18 cellular contexts compared by ENCODE assay signal in genomic region chr6:18439581-18439980, GRCh38.
"Had no signal": no experiment of that assay in that cellular context is flagged by ENCODE, and none has a peak within 500 bp of the region (broad histone marks: within the 10 kb centered on the region; RNA-seq: fewer than 3 reads in every experiment).

No MANE protein-coding gene starts in this region.

- H3K27me3 ChIP-seq: ascending aorta, breast epithelium had no signal

- H3K9me3 ChIP-seq: ascending aorta, breast epithelium, SK-N-SH had no signal

- H3K9me3 Mint-ChIP-seq: activated T-cell treated with anti-CD3 and anti-CD28 coated beads, Interleukin-2, amount 50 U/mL, for 24 hours; natural killer cell treated with Interleukin-12 subunit alpha and Interleukin-12 subunit beta and Interleukin-15 and Interleukin-18, amount 100 ng/mL, for 72 hours; T-cell had no signal

- H3K4me3 ChIP-seq: ascending aorta, breast epithelium, skin epidermis had no signal

- H3K36me3 Mint-ChIP-seq: activated CD8-positive, alpha-beta memory T cell treated with anti-CD3 and anti-CD28 coated beads, Interleukin-2, amount 10 ng/mL, durations not matched to agents 7 days and 5 days; natural killer cell treated with Interleukin-12 subunit alpha and Interleukin-12 subunit beta and Interleukin-15 and Interleukin-18, amount 100 ng/mL, for 72 hours had no signal

- H3K27ac Mint-ChIP-seq: activated CD8-positive, alpha-beta memory T cell treated with anti-CD3 and anti-CD28 coated beads, Interleukin-2, amount 10 ng/mL, durations not matched to agents 7 days and 5 days; activated T-cell treated with anti-CD3 and anti-CD28 coated beads, Interleukin-2, amount 50 U/mL, for 24 hours; natural killer cell treated with Interleukin-12 subunit alpha and Interleukin-12 subunit beta and Interleukin-15 and Interleukin-18, amount 100 ng/mL, for 72 hours; T-cell had no signal

- ATAC-seq: activated CD8-positive, alpha-beta memory T cell treated with anti-CD3 and anti-CD28 coated beads, Interleukin-2, amount 10 ng/mL, durations not matched to agents 7 days and 5 days; esophagus mucosa; left lobe of liver; natural killer cell treated with Interleukin-12 subunit alpha and Interleukin-12 subunit beta and Interleukin-15 and Interleukin-18, amount 100 ng/mL, for 72 hours; T-cell had no signal

- H3K4me1 ChIP-seq: breast epithelium had no signal

- H3K36me3 ChIP-seq: ascending aorta, breast epithelium had no signal

- H3K27ac ChIP-seq: ascending aorta, breast epithelium, skin epidermis had no signal

- H3K4me3 Mint-ChIP-seq: activated CD8-positive, alpha-beta memory T cell treated with anti-CD3 and anti-CD28 coated beads, Interleukin-2, amount 10 ng/mL, durations not matched to agents 7 days and 5 days; activated T-cell treated with anti-CD3 and anti-CD28 coated beads, Interleukin-2, amount 50 U/mL, for 24 hours; natural killer cell treated with Interleukin-12 subunit alpha and Interleukin-12 subunit beta and Interleukin-15 and Interleukin-18, amount 100 ng/mL, for 72 hours; T-cell had no signal

- H3K27me3 Mint-ChIP-seq: activated CD8-positive, alpha-beta memory T cell treated with anti-CD3 and anti-CD28 coated beads, Interleukin-2, amount 10 ng/mL, durations not matched to agents 7 days and 5 days; activated T-cell treated with anti-CD3 and anti-CD28 coated beads, Interleukin-2, amount 50 U/mL, for 24 hours; natural killer cell treated with Interleukin-12 subunit alpha and Interleukin-12 subunit beta and Interleukin-15 and Interleukin-18, amount 100 ng/mL, for 72 hours; T-cell had no signal

- DNase-seq: activated CD8-positive, alpha-beta memory T cell treated with anti-CD3 and anti-CD28 coated beads, Interleukin-2, amount 10 ng/mL, durations not matched to agents 7 days and 5 days; activated gamma-delta T cell treated with Interleukin-2 at 50 U/mL for 16 hours; activated T-cell treated with anti-CD3 and anti-CD28 coated beads, Interleukin-2, amount 50 U/mL, for 24 hours; cerebellar nuclear complex; islet precursor cell; nucleus accumbens; posterior cingulate gyrus; SK-N-SH; stimulated activated CD4-positive, alpha-beta T cell treated with anti-CD3 and anti-CD28 coated beads, Interleukin-4, amount 100 ng/mL, for 24 hours; stimulated activated naive CD4-positive, alpha-beta T cell treated with Interleukin-2 at 50 U/mL for 16 hours; T-cell; T-helper 9 cell had no signal
